In the genomic region with DNA sequence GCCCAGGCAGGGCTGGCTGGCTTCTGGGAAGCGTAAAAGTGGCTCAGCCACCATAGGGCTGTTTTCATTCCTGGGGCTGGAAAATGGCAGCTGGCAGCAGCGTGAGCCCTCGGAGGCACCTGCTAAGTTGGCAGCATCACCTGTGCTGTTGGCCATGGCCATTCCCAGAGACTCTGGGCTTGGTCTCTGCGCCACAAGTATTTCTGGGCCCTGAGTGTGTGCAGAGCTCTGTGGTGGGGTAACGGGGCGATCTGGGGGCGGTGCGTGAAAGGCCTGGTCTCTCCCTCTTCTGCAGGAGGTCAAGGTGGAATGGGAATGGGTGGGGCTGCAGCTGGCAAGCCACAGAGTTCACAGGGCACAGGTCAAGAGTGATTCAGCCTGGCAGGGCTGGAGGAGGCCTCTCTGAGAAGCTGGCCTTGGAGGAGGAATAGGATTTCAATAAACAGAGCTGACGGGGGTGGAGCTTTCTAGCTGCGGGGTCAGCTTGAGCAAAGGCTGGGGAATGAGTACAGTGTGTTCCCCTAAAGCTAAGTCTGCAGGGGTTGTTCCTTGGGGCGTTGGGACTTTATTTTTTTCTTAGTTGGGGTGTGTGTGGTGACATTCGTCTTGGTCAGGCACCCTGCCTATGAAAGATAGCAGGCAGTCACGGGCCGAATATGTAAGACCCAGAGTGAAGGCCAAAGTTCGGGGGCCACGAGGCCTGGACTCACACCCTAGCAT, we compare ENCODE assay signal across 13 cellular contexts. TPM values are rescaled to one million over a fixed set of nuclear protein-coding genes. Genes with fewer than 3 reads are reported as not detected.
DNase-seq lines count a peak whose midpoint lies in the region; TF ChIP-seq lines count a peak whose summit lies in the region.
"Had no signal": no experiment of that assay in that cellular context is flagged by ENCODE, and none has a peak within 500 bp of the region (broad histone marks: within the 10 kb centered on the region; RNA-seq: fewer than 3 reads in every experiment).

No MANE protein-coding gene starts in this region.

- no peaks in the 10 kb centered on the region for H3K36me3 Mint-ChIP-seq in activated T-cell treated with anti-CD3 and anti-CD28 coated beads, Interleukin-2, amount 50 U/mL, for 24 hours (ENCODE audit: low read depth)
- H3K36me3 Mint-ChIP-seq in endothelial cell (ENCODE audit: low read depth, unreplicated experiment) = peaks cover 4% of the 10 kb centered on the region
- H3K36me3 Mint-ChIP-seq: activated naive CD8-positive, alpha-beta T cell treated with anti-CD3 and anti-CD28 coated beads for 36 hours had no signal

- no peaks in the 10 kb centered on the region for H3K36me3 ChIP-seq in adrenal gland (replicated peaks in 1 of 2)

- H3K9me3 Mint-ChIP-seq in activated T-cell treated with anti-CD3 and anti-CD28 coated beads, Interleukin-2, amount 50 U/mL, for 24 hours = no peaks in the 10 kb centered on the region
- no peaks in the 10 kb centered on the region for H3K9me3 Mint-ChIP-seq in endothelial cell (ENCODE audit: unreplicated experiment)
- H3K9me3 Mint-ChIP-seq: activated naive CD8-positive, alpha-beta T cell treated with anti-CD3 and anti-CD28 coated beads for 36 hours; GM23338 had no signal

- WGBS in adrenal gland, 4 donors = 40 to 52% (median 44%) methylated on average over 16 of the region's 16 CpGs

- H3K4me3 Mint-ChIP-seq in activated T-cell treated with anti-CD3 and anti-CD28 coated beads, Interleukin-2, amount 50 U/mL, for 24 hours = no peak overlapping the region
- no peak overlapping the region for H3K4me3 Mint-ChIP-seq in endothelial cell (ENCODE audit: unreplicated experiment)
- H3K4me3 Mint-ChIP-seq: activated naive CD8-positive, alpha-beta T cell treated with anti-CD3 and anti-CD28 coated beads for 36 hours; GM23338 had no signal

- H3K4me3 ChIP-seq in adrenal gland = no peak overlapping the region
- no peak overlapping the region for H3K4me3 ChIP-seq in skeletal muscle cell (ENCODE audit: low read depth, low read length)
- H3K4me3 ChIP-seq: GM23338 had no signal

- TF ChIP-seq POLR2A in adrenal gland (IDR thresholded peaks at IDR 0.05) = peak in 1 of 2 donors; percentile 10

- H3K27me3 ChIP-seq in adrenal gland = no peaks in the 10 kb centered on the region

- peaks cover 37% of the 10 kb centered on the region for H3K27me3 Mint-ChIP-seq in activated T-cell treated with anti-CD3 and anti-CD28 coated beads, Interleukin-2, amount 50 U/mL, for 24 hours
- H3K27me3 Mint-ChIP-seq in endothelial cell (ENCODE audit: unreplicated experiment) = peaks cover 13% of the 10 kb centered on the region

- DNase-seq in M059J (ENCODE audit: low read depth) = peak; percentile 9
- peak; percentile 65 to 86 (median 83) for DNase-seq in adrenal gland
- peak; percentile 35 for DNase-seq in islet precursor cell
- peak; percentile 24 for DNase-seq in skeletal muscle cell (ENCODE audit: low read depth)
- DNase-seq in EL = no peak
- DNase-seq in activated T-cell treated with anti-CD3 and anti-CD28 coated beads, Interleukin-2, amount 50 U/mL, for 24 hours = no peak
- DNase-seq in endothelial cell (ENCODE audit: low spot score) = no peak
- DNase-seq: activated naive CD8-positive, alpha-beta T cell treated with anti-CD3 and anti-CD28 coated beads for 36 hours; KG1; NCI-H2107; stimulated activated naive CD8-positive, alpha-beta T cell treated with anti-CD3 and anti-CD28 coated beads, Interleukin-15, Interleukin-2, amounts not matched to agents 100 U/mL and 50 U/mL, for 24 hours had no signal

- H3K9me3 ChIP-seq in adrenal gland (replicated peaks in 1 of 3) = no peaks in the 10 kb centered on the region

- TF ChIP-seq CTCF in adrenal gland (IDR thresholded peaks at IDR 0.05) (no peak), endothelial cell (IDR thresholded peaks at IDR 0.05; ENCODE audit: unreplicated experiment) (no peak)

- H3K27ac Mint-ChIP-seq in activated T-cell treated with anti-CD3 and anti-CD28 coated beads, Interleukin-2, amount 50 U/mL, for 24 hours = no peak overlapping the region
- H3K27ac Mint-ChIP-seq in endothelial cell (ENCODE audit: unreplicated experiment) = no peak overlapping the region
- H3K27ac Mint-ChIP-seq: activated naive CD8-positive, alpha-beta T cell treated with anti-CD3 and anti-CD28 coated beads for 36 hours; GM23338 had no signal

- peak overlapping the region in 3 of 5 donors; percentile 11 to 66 (median 60) for H3K27ac ChIP-seq in adrenal gland

- peaks cover 12 to 15% of the 10 kb centered on the region in 2 donors for H3K4me1 ChIP-seq in adrenal gland (replicated peaks in 1 of 2)

- intact Hi-C loops in adrenal gland (cut with DNase I) = loop anchor here (10.0 kb wide), 1 partner anchor 206 kb away; no protein-coding TSS in a partner anchor

- H3K4me1 Mint-ChIP-seq in activated T-cell treated with anti-CD3 and anti-CD28 coated beads, Interleukin-2, amount 50 U/mL, for 24 hours (ENCODE audit: low read depth) = peaks cover 5% of the 10 kb centered on the region
- H3K4me1 Mint-ChIP-seq in endothelial cell (ENCODE audit: unreplicated experiment) = peaks cover 19% of the 10 kb centered on the region

RNA-seq across cellular contexts. Expression of gene NTSR2, which starts 10.3 kb away (rescaled TPM):
- total RNA-seq in M059J (2014; rRNA removed; shearing (Covaris generic)) = 0.12 TPM in 1 of 2 replicates, not detected in the other
- 10 to 100 TPM in 1 of 8 donors, 1 to 10 TPM in 4, under 1 TPM in 3; 0.35 to 10.3 (median 1.1) TPM for total RNA-seq in adrenal gland
- 1 to 10 TPM in 2 of 3 donors, under 1 TPM in 1; 0.16 to 3.0 (median 2.1) TPM for polyA plus RNA-seq in adrenal gland
- not detected for total RNA-seq in endothelial cell (ENCODE audit: unreplicated experiment)
- total RNA-seq: activated naive CD8-positive, alpha-beta T cell treated with anti-CD3 and anti-CD28 coated beads for 36 hours; mononuclear cell had no signal
- polyA plus RNA-seq: GM23338 had no signal

Comparison
In these comparisons a context has a peak if more than half of its experiments do, and no peak if none do; other contexts are left out.
1. DNase-seq: peak in M059J (single experiment), adrenal gland (7 of 7), islet precursor cell (single experiment) and skeletal muscle cell (single experiment); none in EL (single experiment), activated T-cell treated with anti-CD3 and anti-CD28 coated beads, Interleukin-2, amount 50 U/mL, for 24 hours (single experiment) and endothelial cell (single experiment).